In the genomic region with DNA sequence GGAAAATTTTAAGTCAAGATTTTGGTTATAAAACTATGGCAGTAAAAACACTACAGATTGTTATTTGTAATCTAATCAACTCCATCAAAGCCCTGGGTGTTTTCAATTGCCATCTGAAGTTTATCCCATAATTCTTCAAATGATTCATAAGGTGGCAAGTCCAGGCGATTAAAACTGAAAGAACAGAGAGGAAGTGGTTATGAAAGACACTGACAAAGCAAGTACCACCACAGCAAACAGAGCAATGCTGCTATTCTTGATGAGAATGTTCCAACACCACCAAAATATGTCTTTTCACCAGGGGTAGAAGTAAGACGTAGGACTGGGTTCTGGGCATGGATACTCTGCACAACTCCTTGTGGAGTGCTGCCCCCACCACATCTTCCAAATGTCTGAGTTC, we compare ENCODE assay signal across 11 cellular contexts.
A peak's percentile ranks its signal among the peaks of the same experiment; 100 is the strongest.
DNase-seq lines count a peak whose midpoint lies in the region; ATAC-seq and TF ChIP-seq lines count a peak whose summit lies in the region.
"Had no signal": no experiment of that assay in that cellular context is flagged by ENCODE, and none has a peak within 500 bp of the region (broad histone marks: within the 10 kb centered on the region; RNA-seq: fewer than 3 reads in every experiment).

No MANE protein-coding gene starts in this region.

- CTCF ChIA-PET in WTC11 (lab: Charles Lee): no interaction called here

- H3K4me3 ChIP-seq in MM.1S (ENCODE audit: low read length): peak overlapping the region; percentile 21; the same call in 1 of the 2 replicates
- no peak overlapping the region for H3K4me3 ChIP-seq in Peyer's patch

- H3K36me3 ChIP-seq in MM.1S (replicated peaks; ENCODE audit: insufficient read depth, low read length) (no peaks in the 10 kb centered on the region), Peyer's patch (peaks cover 0 to 33% (median 0%) of the 10 kb centered on the region in 3 donors)

- no peaks in the 10 kb centered on the region for H3K36me3 Mint-ChIP-seq in WTC11

- H3K9ac ChIP-seq in MM.1S (ENCODE audit: low read length): no peak overlapping the region

- TF ChIP-seq CTCF in MM.1S (IDR thresholded peaks at IDR 0.05; ENCODE audit: low read length) (no peak), Peyer's patch (IDR thresholded peaks at IDR 0.05) (no peak), WTC11 (IDR thresholded peaks at IDR 0.05) (no peak)

- H3K27ac ChIP-seq in MM.1S (ENCODE audit: low read length): peak overlapping the region; percentile 60; the same call in 1 of the 2 replicates
- H3K27ac ChIP-seq in Peyer's patch: no peak overlapping the region

- H3K4me3 Mint-ChIP-seq in WTC11: no peak overlapping the region
- H3K4me3 Mint-ChIP-seq: stimulated activated naive CD8-positive, alpha-beta T cell treated with anti-CD3 and anti-CD28 coated beads, Interleukin-15, Interleukin-2, amounts not matched to agents 100 ng/mL and 50 ng/mL, for 24 hours had no signal

- ATAC-seq in GM18867 (IDR thresholded peaks at IDR 0.05; ENCODE audit: unreplicated experiment) (peak; percentile 72), HG02588 (IDR thresholded peaks at IDR 0.05; ENCODE audit: unreplicated experiment) (peak; percentile 72), esophagus mucosa (peak; percentile 23), HG03139 (IDR thresholded peaks at IDR 0.05; ENCODE audit: unreplicated experiment) (no peak), WTC11 (no peak)

- no peaks in the 10 kb centered on the region for H4K20me1 ChIP-seq in MM.1S (ENCODE audit: insufficient read depth, low read length)

- H3K27me3 Mint-ChIP-seq in WTC11 (ENCODE audit: low read depth): no peaks in the 10 kb centered on the region; the same call in 1 of the 2 replicates
- H3K27me3 Mint-ChIP-seq: stimulated activated naive CD8-positive, alpha-beta T cell treated with anti-CD3 and anti-CD28 coated beads, Interleukin-15, Interleukin-2, amounts not matched to agents 100 ng/mL and 50 ng/mL, for 24 hours had no signal

- DNase-seq in MM.1S (peak; percentile 71), Peyer's patch (no peak), NCI-H1417 treated with DMSO at 0.1 percent for 48 hours (lab: John Stamatoyannopoulos, UW) (no peak), WTC11 (ENCODE audit: low spot score) (no peak)
- DNase-seq: KBM-7, SHP77 had no signal

- H3K4me2 ChIP-seq in MM.1S (ENCODE audit: low read depth, low read length): peak overlapping the region; percentile 57

- H3K4me1 Mint-ChIP-seq in WTC11: no peaks in the 10 kb centered on the region

- no peaks in the 10 kb centered on the region for H3K9me3 Mint-ChIP-seq in WTC11
- H3K9me3 Mint-ChIP-seq: stimulated activated naive CD8-positive, alpha-beta T cell treated with anti-CD3 and anti-CD28 coated beads, Interleukin-15, Interleukin-2, amounts not matched to agents 100 ng/mL and 50 ng/mL, for 24 hours had no signal

- 0 out of 2 replicates have a peak, but pooled peaks cover 8% of the 10 kb centered on the region for H3F3A ChIP-seq in MM.1S (ENCODE audit: insufficient read depth, low read length)

- peak overlapping the region; percentile 60 for H2AFZ ChIP-seq in MM.1S (ENCODE audit: low read length)

- H3K9me3 ChIP-seq in MM.1S (replicated peaks; ENCODE audit: insufficient read depth, low read length) (no peaks in the 10 kb centered on the region), Peyer's patch (no peaks in the 10 kb centered on the region)

- H3K4me1 ChIP-seq in MM.1S (ENCODE audit: low read length): peaks cover 17% of the 10 kb centered on the region
- H3K4me1 ChIP-seq in Peyer's patch: no peaks in the 10 kb centered on the region

- no peak for TF ChIP-seq POLR2A in Peyer's patch (IDR thresholded peaks at IDR 0.05)

- no peak overlapping the region for H3K27ac Mint-ChIP-seq in WTC11
- H3K27ac Mint-ChIP-seq: stimulated activated naive CD8-positive, alpha-beta T cell treated with anti-CD3 and anti-CD28 coated beads, Interleukin-15, Interleukin-2, amounts not matched to agents 100 ng/mL and 50 ng/mL, for 24 hours had no signal

- no peaks in the 10 kb centered on the region for H3K79me2 ChIP-seq in MM.1S (ENCODE audit: low read length)

- H3K9me2 ChIP-seq in MM.1S (replicated peaks; ENCODE audit: insufficient read depth, low read length): no peaks in the 10 kb centered on the region

- no peaks in the 10 kb centered on the region for H3K27me3 ChIP-seq in MM.1S (replicated peaks; ENCODE audit: insufficient read depth, low read length)
- no peaks in the 10 kb centered on the region for H3K27me3 ChIP-seq in Peyer's patch

- POLR2A ChIA-PET in WTC11 (lab: Charles Lee): no interaction called here

TF ChIP-seq in WTC11, 78 proteins besides CTCF, POLR2A, EP300 and RAD21 (continues in another document):
- no peak for TF ChIP-seq FOXJ3 (CRISPR knock-in tag; IDR thresholded peaks at IDR 0.05; ENCODE audit: borderline replicate concordance)
- TF ChIP-seq, protein P1, sequence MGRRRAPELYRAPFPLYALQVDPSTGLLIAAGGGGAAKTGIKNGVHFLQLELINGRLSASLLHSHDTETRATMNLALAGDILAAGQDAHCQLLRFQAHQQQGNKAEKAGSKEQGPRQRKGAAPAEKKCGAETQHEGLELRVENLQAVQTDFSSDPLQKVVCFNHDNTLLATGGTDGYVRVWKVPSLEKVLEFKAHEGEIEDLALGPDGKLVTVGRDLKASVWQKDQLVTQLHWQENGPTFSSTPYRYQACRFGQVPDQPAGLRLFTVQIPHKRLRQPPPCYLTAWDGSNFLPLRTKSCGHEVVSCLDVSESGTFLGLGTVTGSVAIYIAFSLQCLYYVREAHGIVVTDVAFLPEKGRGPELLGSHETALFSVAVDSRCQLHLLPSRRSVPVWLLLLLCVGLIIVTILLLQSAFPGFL (CRISPR knock-in tag; IDR thresholded peaks at IDR 0.05; ENCODE audit: borderline replicate concordance): no peak
- TF ChIP-seq, protein P2, sequence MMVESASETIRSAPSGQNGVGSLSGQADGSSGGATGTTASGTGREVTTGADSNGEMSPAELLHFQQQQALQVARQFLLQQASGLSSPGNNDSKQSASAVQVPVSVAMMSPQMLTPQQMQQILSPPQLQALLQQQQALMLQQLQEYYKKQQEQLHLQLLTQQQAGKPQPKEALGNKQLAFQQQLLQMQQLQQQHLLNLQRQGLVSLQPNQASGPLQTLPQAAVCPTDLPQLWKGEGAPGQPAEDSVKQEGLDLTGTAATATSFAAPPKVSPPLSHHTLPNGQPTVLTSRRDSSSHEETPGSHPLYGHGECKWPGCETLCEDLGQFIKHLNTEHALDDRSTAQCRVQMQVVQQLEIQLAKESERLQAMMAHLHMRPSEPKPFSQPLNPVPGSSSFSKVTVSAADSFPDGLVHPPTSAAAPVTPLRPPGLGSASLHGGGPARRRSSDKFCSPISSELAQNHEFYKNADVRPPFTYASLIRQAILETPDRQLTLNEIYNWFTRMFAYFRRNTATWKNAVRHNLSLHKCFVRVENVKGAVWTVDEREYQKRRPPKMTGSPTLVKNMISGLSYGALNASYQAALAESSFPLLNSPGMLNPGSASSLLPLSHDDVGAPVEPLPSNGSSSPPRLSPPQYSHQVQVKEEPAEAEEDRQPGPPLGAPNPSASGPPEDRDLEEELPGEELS (CRISPR knock-in tag; IDR thresholded peaks at IDR 0.05): no peak
- TF ChIP-seq, protein P3, sequence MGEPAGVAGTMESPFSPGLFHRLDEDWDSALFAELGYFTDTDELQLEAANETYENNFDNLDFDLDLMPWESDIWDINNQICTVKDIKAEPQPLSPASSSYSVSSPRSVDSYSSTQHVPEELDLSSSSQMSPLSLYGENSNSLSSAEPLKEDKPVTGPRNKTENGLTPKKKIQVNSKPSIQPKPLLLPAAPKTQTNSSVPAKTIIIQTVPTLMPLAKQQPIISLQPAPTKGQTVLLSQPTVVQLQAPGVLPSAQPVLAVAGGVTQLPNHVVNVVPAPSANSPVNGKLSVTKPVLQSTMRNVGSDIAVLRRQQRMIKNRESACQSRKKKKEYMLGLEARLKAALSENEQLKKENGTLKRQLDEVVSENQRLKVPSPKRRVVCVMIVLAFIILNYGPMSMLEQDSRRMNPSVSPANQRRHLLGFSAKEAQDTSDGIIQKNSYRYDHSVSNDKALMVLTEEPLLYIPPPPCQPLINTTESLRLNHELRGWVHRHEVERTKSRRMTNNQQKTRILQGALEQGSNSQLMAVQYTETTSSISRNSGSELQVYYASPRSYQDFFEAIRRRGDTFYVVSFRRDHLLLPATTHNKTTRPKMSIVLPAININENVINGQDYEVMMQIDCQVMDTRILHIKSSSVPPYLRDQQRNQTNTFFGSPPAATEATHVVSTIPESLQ (CRISPR knock-in tag; IDR thresholded peaks at IDR 0.05): no peak
- TF ChIP-seq, protein P4, sequence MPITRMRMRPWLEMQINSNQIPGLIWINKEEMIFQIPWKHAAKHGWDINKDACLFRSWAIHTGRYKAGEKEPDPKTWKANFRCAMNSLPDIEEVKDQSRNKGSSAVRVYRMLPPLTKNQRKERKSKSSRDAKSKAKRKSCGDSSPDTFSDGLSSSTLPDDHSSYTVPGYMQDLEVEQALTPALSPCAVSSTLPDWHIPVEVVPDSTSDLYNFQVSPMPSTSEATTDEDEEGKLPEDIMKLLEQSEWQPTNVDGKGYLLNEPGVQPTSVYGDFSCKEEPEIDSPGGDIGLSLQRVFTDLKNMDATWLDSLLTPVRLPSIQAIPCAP (CRISPR knock-in tag; IDR thresholded peaks at IDR 0.05): no peak
- TF ChIP-seq ZNF232 (CRISPR knock-in tag; IDR thresholded peaks at IDR 0.05): no peak

Comparison
In these comparisons a context has a peak if more than half of its experiments do, and no peak if none do; other contexts are left out.
1. ATAC-seq: peak in GM18867 (single experiment), HG02588 (single experiment) and esophagus mucosa (single experiment); none in HG03139 (single experiment) and WTC11 (single experiment).